ENCODE assay signal across 8 cellular contexts in the genomic region with DNA sequence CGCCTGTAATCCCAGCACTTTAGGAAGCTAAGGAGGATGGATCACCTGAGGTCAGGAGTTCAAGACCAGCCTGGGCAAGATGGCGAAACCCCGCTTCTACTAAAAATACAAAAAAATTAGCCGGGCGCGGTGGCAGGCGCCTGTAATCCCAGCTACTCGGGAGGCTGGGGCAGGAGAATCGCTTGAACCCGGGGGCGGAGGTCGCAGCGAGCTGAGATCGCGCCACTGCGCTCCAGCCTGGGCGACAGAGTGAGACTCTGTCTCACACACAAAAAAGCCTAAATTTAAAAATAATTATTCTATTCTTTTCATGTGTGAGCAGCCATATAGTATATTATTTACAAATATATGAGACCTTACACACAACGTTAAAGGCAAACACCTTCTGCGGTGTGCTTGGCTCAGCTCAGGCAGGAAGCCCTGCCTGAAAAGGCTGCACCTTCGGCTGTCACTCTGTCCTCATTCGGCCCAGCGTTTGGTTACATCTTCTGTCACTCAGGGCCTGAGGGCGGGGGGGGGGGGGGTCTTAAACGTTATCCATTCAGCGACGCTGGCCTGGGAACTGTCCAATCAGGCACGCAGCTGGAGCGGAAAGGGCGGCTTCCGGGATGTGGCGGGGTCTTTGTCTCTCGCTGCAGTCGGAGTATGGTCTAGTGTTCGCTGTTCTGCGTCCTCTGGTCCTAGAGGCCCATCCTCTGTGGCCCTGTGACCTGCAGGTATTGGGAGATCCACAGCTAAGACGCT.
A peak's percentile ranks its signal among the peaks of the same experiment; 100 is the strongest.
DNase-seq lines count a peak whose midpoint lies in the region; ATAC-seq, FAIRE-seq and TF ChIP-seq lines count a peak whose summit lies in the region.
"Not testable (repeated sequence)": the region's sequence is repeated elsewhere in the genome, so short reads cannot be mapped to it uniquely, and the experiment has no call there.

A gene (plus strand): TSS at position 619 of the 744 bp plus-strand sequence. CDS start 19,076 bp downstream, outside the sequence.

- not testable (repeated sequence) for H3K9ac ChIP-seq in rectal smooth muscle tissue (ENCODE audit: low read length)

- not testable (repeated sequence) for H3K27ac ChIP-seq in rectal smooth muscle tissue (ENCODE audit: low read depth, low read length)

- H3K27ac Mint-ChIP-seq in stimulated activated effector memory CD8-positive, alpha-beta T cell treated with anti-CD3 and anti-CD28 coated beads, Interleukin-12 subunit alpha, Interleukin-12 subunit beta, amount 100 ng/mL, for 72 hours: peak within 1 kb of the TSS; percentile 54

- peak within 1 kb of the TSS; percentile 70 for H3K4me3 Mint-ChIP-seq in stimulated activated effector memory CD8-positive, alpha-beta T cell treated with anti-CD3 and anti-CD28 coated beads, Interleukin-12 subunit alpha, Interleukin-12 subunit beta, amount 100 ng/mL, for 72 hours

- DNase-seq in D341Med (ENCODE audit: low spot score) (peak; percentile 90), HFF-Myc (ENCODE audit: extremely low read depth, low read depth) (peak; percentile 5), RCC 7860 (ENCODE audit: low spot score) (peak; percentile 53), activated T-cell treated with anti-CD3 and anti-CD28 coated beads for 1 hour (ENCODE audit: low read depth) (peak; percentile 70), cerebellar cortex (ENCODE audit: low spot score) (peak; percentile 86), hypothalamus (lab: John Stamatoyannopoulos, UW) (peak; percentile 10 to 92 (median 74))
- peak; percentile 3 to 72 for DNase-seq in stimulated activated effector memory CD8-positive, alpha-beta T cell treated with anti-CD3 and anti-CD28 coated beads, Interleukin-12 subunit alpha, Interleukin-12 subunit beta, amount 100 ng/mL, for 72 hours (ENCODE audit: low spot score in 2 of 2)

- H3K27me3 ChIP-seq in rectal smooth muscle tissue (ENCODE audit: control insufficient read depth, insufficient read depth, low read length): not testable (repeated sequence)

- not testable (repeated sequence) for H3K36me3 ChIP-seq in rectal smooth muscle tissue (ENCODE audit: control insufficient read depth, insufficient read depth, low read length)

- not testable (repeated sequence) for H3K4me1 Mint-ChIP-seq in stimulated activated effector memory CD8-positive, alpha-beta T cell treated with anti-CD3 and anti-CD28 coated beads, Interleukin-12 subunit alpha, Interleukin-12 subunit beta, amount 100 ng/mL, for 72 hours

- not testable (repeated sequence) for H3K36me3 Mint-ChIP-seq in stimulated activated effector memory CD8-positive, alpha-beta T cell treated with anti-CD3 and anti-CD28 coated beads, Interleukin-12 subunit alpha, Interleukin-12 subunit beta, amount 100 ng/mL, for 72 hours

- H3K4me3 ChIP-seq in HFF-Myc (replicated peaks; ENCODE audit: low read depth, low read length) (peak within 1 kb of the TSS; percentile 38), rectal smooth muscle tissue (ENCODE audit: low read length) (peak within 1 kb of the TSS; percentile 68)

- not testable (repeated sequence) for TF ChIP-seq CTCF in HFF-Myc (IDR thresholded peaks at IDR 0.05; ENCODE audit: low read depth, low read length, missing control alignments)

- not testable (repeated sequence) for H3K9me3 Mint-ChIP-seq in stimulated activated effector memory CD8-positive, alpha-beta T cell treated with anti-CD3 and anti-CD28 coated beads, Interleukin-12 subunit alpha, Interleukin-12 subunit beta, amount 100 ng/mL, for 72 hours

- H3K4me1 ChIP-seq in rectal smooth muscle tissue (ENCODE audit: control insufficient read depth, insufficient read depth, low read length): not testable (repeated sequence)

- FAIRE-seq in RCC 7860 (lab: Jason Lieb, UNC): not testable (repeated sequence)

- peak; percentile 88 for ATAC-seq in stimulated activated effector memory CD8-positive, alpha-beta T cell treated with anti-CD3 and anti-CD28 coated beads, Interleukin-12 subunit alpha, Interleukin-12 subunit beta, amount 100 ng/mL, for 72 hours

Comparison
In these comparisons a context has a peak if more than half of its experiments do, and no peak if none do; other contexts are left out.
1. DNase-seq: peak in every context shown above with its lines; median percentile 90 in D341Med; 86 in cerebellar cortex; 74 in hypothalamus; 70 in activated T-cell treated with anti-CD3 and anti-CD28 coated beads for 1 hour; 53 in RCC 7860; 38 in stimulated activated effector memory CD8-positive, alpha-beta T cell treated with anti-CD3 and anti-CD28 coated beads, Interleukin-12 subunit alpha, Interleukin-12 subunit beta, amount 100 ng/mL, for 72 hours; 5 in HFF-Myc.